1 cellular context compared by ENCODE assay signal in the genomic region with DNA sequence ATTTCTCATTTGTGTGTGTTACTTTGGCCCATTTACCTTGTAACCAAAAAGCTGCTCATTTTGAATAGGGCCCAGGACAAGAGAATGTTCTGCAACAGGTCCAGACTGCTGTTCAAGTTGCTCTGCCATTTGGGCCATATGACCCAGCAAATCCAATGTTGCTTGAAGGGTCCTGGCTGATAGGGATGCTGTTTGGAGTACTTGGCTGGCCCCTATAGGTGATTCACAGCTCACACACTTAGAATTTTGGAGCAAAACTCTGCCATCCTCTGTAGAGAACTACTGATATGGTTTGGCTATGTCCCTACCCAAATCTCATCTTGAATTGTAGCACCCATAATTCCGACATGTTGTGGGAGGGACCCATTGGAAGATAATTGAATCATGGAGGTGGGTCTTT.
TF ChIP-seq lines count a peak whose summit lies in the region.

No MANE protein-coding gene starts in this region.

TF ChIP-seq in SK-N-SH, 30 proteins besides CTCF, POLR2A, EP300 and RAD21 (continued from another document):
- TF ChIP-seq, protein P1, sequence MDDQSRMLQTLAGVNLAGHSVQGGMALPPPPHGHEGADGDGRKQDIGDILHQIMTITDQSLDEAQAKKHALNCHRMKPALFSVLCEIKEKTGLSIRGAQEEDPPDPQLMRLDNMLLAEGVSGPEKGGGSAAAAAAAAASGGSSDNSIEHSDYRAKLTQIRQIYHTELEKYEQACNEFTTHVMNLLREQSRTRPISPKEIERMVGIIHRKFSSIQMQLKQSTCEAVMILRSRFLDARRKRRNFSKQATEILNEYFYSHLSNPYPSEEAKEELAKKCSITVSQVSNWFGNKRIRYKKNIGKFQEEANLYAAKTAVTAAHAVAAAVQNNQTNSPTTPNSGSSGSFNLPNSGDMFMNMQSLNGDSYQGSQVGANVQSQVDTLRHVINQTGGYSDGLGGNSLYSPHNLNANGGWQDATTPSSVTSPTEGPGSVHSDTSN (IDR thresholded peaks at IDR 0.05), result no peak
- TF ChIP-seq MXI1 (IDR thresholded peaks at IDR 0.05; ENCODE audit: low read depth, low read length) (no peak), POLR2AphosphoS5 (IDR thresholded peaks at IDR 0.05; ENCODE audit: low read depth, low read length) (no peak), TCF12 (IDR thresholded peaks at IDR 0.05) (no peak), SIN3A (IDR thresholded peaks at IDR 0.05; ENCODE audit: borderline replicate concordance, low read depth, low read length) (no peak), EZH2phosphoT487 (IDR thresholded peaks at IDR 0.05; ENCODE audit: borderline replicate concordance, low read depth) (no peak), GATA2 (CRISPR knock-in tag; IDR thresholded peaks at IDR 0.05) (no peak), ELF1 (IDR thresholded peaks at IDR 0.05) (no peak), TAF1 (IDR thresholded peaks at IDR 0.05; ENCODE audit: borderline replicate concordance, low read depth, low read length) (no peak), RFX5 (IDR thresholded peaks at IDR 0.05; ENCODE audit: low read length) (no peak), MEF2A (IDR thresholded peaks at IDR 0.05; ENCODE audit: borderline replicate concordance, low read depth) (no peak)
- TF ChIP-seq, protein P2, sequence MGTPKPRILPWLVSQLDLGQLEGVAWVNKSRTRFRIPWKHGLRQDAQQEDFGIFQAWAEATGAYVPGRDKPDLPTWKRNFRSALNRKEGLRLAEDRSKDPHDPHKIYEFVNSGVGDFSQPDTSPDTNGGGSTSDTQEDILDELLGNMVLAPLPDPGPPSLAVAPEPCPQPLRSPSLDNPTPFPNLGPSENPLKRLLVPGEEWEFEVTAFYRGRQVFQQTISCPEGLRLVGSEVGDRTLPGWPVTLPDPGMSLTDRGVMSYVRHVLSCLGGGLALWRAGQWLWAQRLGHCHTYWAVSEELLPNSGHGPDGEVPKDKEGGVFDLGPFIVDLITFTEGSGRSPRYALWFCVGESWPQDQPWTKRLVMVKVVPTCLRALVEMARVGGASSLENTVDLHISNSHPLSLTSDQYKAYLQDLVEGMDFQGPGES (IDR thresholded peaks at IDR 0.05; ENCODE audit: low read depth, low read length), result no peak
